Comparison of ENCODE assay signal across 24 cellular contexts in genomic region chr1:220516722-220517042, GRCh38. TPM values are rescaled to one million over a fixed set of nuclear protein-coding genes. Genes with fewer than 3 reads are reported as not detected.
DNase-seq lines count a peak whose midpoint lies in the region; ATAC-seq and TF ChIP-seq lines count a peak whose summit lies in the region.
"Had no signal": no experiment of that assay in that cellular context is flagged by ENCODE, and none has a peak within 500 bp of the region (broad histone marks: within the 10 kb centered on the region; RNA-seq: fewer than 3 reads in every experiment).

No MANE protein-coding gene starts in this region.

- H3K9me3 ChIP-seq in mammary epithelial cell (replicated peaks; ENCODE audit: insufficient read depth, low read length) (no peaks in the 10 kb centered on the region), PC-3 (ENCODE audit: low read length) (no peaks in the 10 kb centered on the region)
- H3K9me3 ChIP-seq: BE2C had no signal

- H3K27me3 ChIP-seq in mammary epithelial cell (ENCODE audit: insufficient read depth, low read length) (no peaks in the 10 kb centered on the region), PC-3 (ENCODE audit: low read length) (peaks cover 66% of the 10 kb centered on the region)
- H3K27me3 ChIP-seq: BE2C had no signal

- DNase-seq in mammary epithelial cell (peak; percentile 51), MCF 10A (ENCODE audit: unreplicated experiment) (no peak), epithelial cell of prostate (ENCODE audit: low read depth, low spot score) (no peak), left colon (no peak), mucosa of gallbladder (ENCODE audit: low spot score) (no peak), NCI-H1048 (lab: John Stamatoyannopoulos, UW) (no peak), PC-3 (no peak)
- DNase-seq in central memory CD4-positive, alpha-beta T cell: no peak
- DNase-seq: 8988T; ACHN; BE2C; CD8-positive, alpha-beta memory T cell; DMS 273 treated with DMSO at 0.1 percent for 48 hours; DND-41; NCI-H2029; NCI-H2227 treated with DMSO at 0.1 percent for 48 hours; NCI-H510A; NCI-H69; SIG-M5 had no signal

- POLR2A ChIA-PET in MCF 10A (lab: Yijun Ruan, JAX) (interaction anchor here (0.6 to 3.7 kb wide), 9 partner anchors 10 to 180 kb away, joined by 3 to 21 read pairs (median 3); partner anchors contain the start of gene MARK1), PC-3 (lab: Charles Lee; ENCODE audit: unreplicated experiment) (no interaction called here)

- in situ Hi-C loops in mammary epithelial cell (cut with MboI; ENCODE audit: low sequenced_read_pairs in 2 of 2): loop anchor here in 1 of 2 donors (10.0 kb wide), 1 partner anchor 142 kb away; no protein-coding TSS in a partner anchor

- H3K4me3 ChIP-seq in mammary epithelial cell (replicated peaks in 1 of 3; ENCODE audit: insufficient read depth in 1 of 3, low read depth in 2 of 3, low read length in 3 of 3) (no peak overlapping the region), PC-3 (ENCODE audit: low read length) (no peak overlapping the region)
- H3K4me3 ChIP-seq: SK-N-MC had no signal

- no peaks in the 10 kb centered on the region for H3F3A ChIP-seq in PC-3 (ENCODE audit: low read length, unreplicated experiment)

- no TSS peak for BruUV-seq in mammary epithelial cell (replicated peaks; lab: Mats Ljungman, UMichigan)
- no TSS peak for BruUV-seq in MCF 10A (replicated peaks; lab: Mats Ljungman, UMichigan)
- no TSS peak for BruUV-seq in PC-3 (replicated peaks; lab: Mats Ljungman, UMichigan)

- H3K79me2 ChIP-seq in mammary epithelial cell (ENCODE audit: insufficient read depth, low read length): no peaks in the 10 kb centered on the region
- H3K79me2 ChIP-seq in PC-3 (ENCODE audit: low read length): no peaks in the 10 kb centered on the region

- H3K4me1 Mint-ChIP-seq in MCF 10A (ENCODE audit: insufficient read depth, unreplicated experiment): peaks cover 18% of the 10 kb centered on the region
- H3K4me1 Mint-ChIP-seq: CD14-positive monocyte; CD8-positive, alpha-beta memory T cell had no signal

- intact Hi-C loops in mammary epithelial cell (cut with micrococcal nuclease): loop anchor here (1.0 kb wide), 1 partner anchor 12 kb away; the partner anchor contains the start of gene MARK1
- intact Hi-C loops in MCF 10A (cut with micrococcal nuclease): no loop called here
- intact Hi-C loops in left colon (cut with DNase I, micrococcal nuclease): no loop called here
- intact Hi-C loops in PC-3 (cut with micrococcal nuclease): no loop called here

- no peaks in the 10 kb centered on the region for H3K27me3 Mint-ChIP-seq in MCF 10A (ENCODE audit: insufficient read depth, unreplicated experiment)

- H3K9ac ChIP-seq in mammary epithelial cell (ENCODE audit: insufficient read depth, low read length): no peak overlapping the region
- H3K9ac ChIP-seq in PC-3 (ENCODE audit: low read length): no peak overlapping the region

- TF ChIP-seq CTCF in mammary epithelial cell (conservative IDR thresholded peaks at IDR 0.05 in 1 of 2, IDR thresholded peaks at IDR 0.05 in 1 of 2; ENCODE audit: extremely low read depth in 1 of 2, insufficient read depth in 1 of 2, low read depth in 1 of 2, low read length in 2 of 2) (no peak), MCF 10A (IDR thresholded peaks at IDR 0.05; ENCODE audit: unreplicated experiment) (no peak), PC-3 (conservative IDR thresholded peaks at IDR 0.05; ENCODE audit: low read depth, low read length) (no peak)

- H4K20me1 ChIP-seq in mammary epithelial cell (ENCODE audit: insufficient read depth, low read length) (no peaks in the 10 kb centered on the region), PC-3 (ENCODE audit: low read length) (no peaks in the 10 kb centered on the region)

- CTCF ChIA-PET in mammary epithelial cell (lab: Charles Lee; ENCODE audit: low non-redundant PET): no interaction called here
- CTCF ChIA-PET in MCF 10A (lab: Yijun Ruan, JAX): interaction anchor here (1.1 to 1.9 kb wide), 3 partner anchors 9 to 226 kb away, joined by 4 to 16 read pairs (median 7); no protein-coding TSS in a partner anchor
- CTCF ChIA-PET in PC-3 (lab: Charles Lee): no interaction called here

- H3K27ac Mint-ChIP-seq in MCF 10A (ENCODE audit: low read depth, unreplicated experiment): no peak overlapping the region
- H3K27ac Mint-ChIP-seq: CD14-positive monocyte; CD8-positive, alpha-beta memory T cell had no signal

- ATAC-seq in left colon: peak; percentile 74
- no peak for ATAC-seq in PC-3
- ATAC-seq: HCT116, Panc1 had no signal

- H3K36me3 ChIP-seq in mammary epithelial cell (ENCODE audit: insufficient read depth, low read length) (no peaks in the 10 kb centered on the region), PC-3 (ENCODE audit: low read depth, low read length) (no peaks in the 10 kb centered on the region)
- H3K36me3 ChIP-seq: BE2C had no signal

- H3K27ac ChIP-seq in mammary epithelial cell (ENCODE audit: insufficient read depth, low read depth, low read length) (peak overlapping the region; percentile 91), epithelial cell of prostate (peak overlapping the region; percentile 98), PC-3 (ENCODE audit: low read length) (no peak overlapping the region)
- H3K27ac ChIP-seq: HL-60, SK-N-MC had no signal

- 83% methylated on average over 1 of the region's 2 CpGs for WGBS in mammary epithelial cell (ENCODE audit: low coverage, missing lambda C conversion rate)

- no peaks in the 10 kb centered on the region for H3K9me3 Mint-ChIP-seq in MCF 10A (ENCODE audit: unreplicated experiment)
- H3K9me3 Mint-ChIP-seq: CD8-positive, alpha-beta memory T cell had no signal

- no peak overlapping the region for H3K4me3 Mint-ChIP-seq in MCF 10A (ENCODE audit: unreplicated experiment)
- H3K4me3 Mint-ChIP-seq: CD14-positive monocyte; CD8-positive, alpha-beta memory T cell had no signal

- H3K9me2 ChIP-seq in PC-3 (replicated peaks; ENCODE audit: low read length): no peaks in the 10 kb centered on the region

- H2AFZ ChIP-seq in mammary epithelial cell (ENCODE audit: low read depth, low read length) (peak overlapping the region; percentile 60), PC-3 (ENCODE audit: low read length) (no peak overlapping the region)

- H3K4me2 ChIP-seq in mammary epithelial cell (ENCODE audit: insufficient read depth, low read depth, low read length): peak overlapping the region; percentile 63
- H3K4me2 ChIP-seq in PC-3 (ENCODE audit: low read length): no peak overlapping the region

- dilution Hi-C loops in mammary epithelial cell (cut with HindIII; ENCODE audit: low sequenced_read_pairs): no loop called here

- H3K36me3 Mint-ChIP-seq in MCF 10A (ENCODE audit: insufficient read depth, unreplicated experiment): no peaks in the 10 kb centered on the region
- H3K36me3 Mint-ChIP-seq: CD14-positive monocyte; CD8-positive, alpha-beta memory T cell had no signal

- H3K4me1 ChIP-seq in mammary epithelial cell (ENCODE audit: insufficient read depth, low read length) (peaks cover 45% of the 10 kb centered on the region), PC-3 (ENCODE audit: insufficient read depth, low read length) (peaks cover under 1% of the 10 kb centered on the region; the same call in 1 of the 2 replicates)
- H3K4me1 ChIP-seq: BE2C had no signal

RNA-seq across cellular contexts. Expression of gene MARK1, which starts 11.3 kb away (rescaled TPM):
- total RNA-seq in mammary epithelial cell: 10 to 100 TPM in 1 of 2 donors, 1 to 10 TPM in 1; 9.3 to 14.7 TPM
- 5.0 TPM for polyA plus RNA-seq in mammary epithelial cell
- polyA minus RNA-seq in mammary epithelial cell: 5.9 TPM
- total RNA-seq in MCF 10A (2022): 7.5 and 12.9 TPM in 2 replicates
- total RNA-seq in left colon: 1 to 10 TPM; 1.0 to 4.4 TPM
- 5.1 TPM for total RNA-seq in mucosa of gallbladder
- total RNA-seq in PC-3 (2014; rRNA removed): 0.40 and 1.5 TPM in 2 replicates
- polyA plus RNA-seq: CD14-positive monocyte; CD8-positive, alpha-beta memory T cell had no signal
